In genomic region chr17:76578376-76578775, GRCh38 we compare ENCODE assay signal across 28 cellular contexts. TPM values are rescaled to one million over a fixed set of nuclear protein-coding genes. Genes with fewer than 3 reads are reported as not detected.
DNase-seq lines count a peak whose midpoint lies in the region; ATAC-seq and TF ChIP-seq lines count a peak whose summit lies in the region.
"Had no signal": no experiment of that assay in that cellular context is flagged by ENCODE, and none has a peak within 500 bp of the region (broad histone marks: within the 10 kb centered on the region; RNA-seq: fewer than 3 reads in every experiment).

No MANE protein-coding gene starts in this region.

- ATAC-seq in RWPE2 (ENCODE audit: low read depth), result peak; percentile 76
- ATAC-seq: HCT116, WTC11 had no signal

- H2AFZ ChIP-seq in osteoblast (ENCODE audit: low read length), result no peak overlapping the region

- H3K27me3 ChIP-seq in RWPE2 (ENCODE audit: insufficient read depth, poor library complexity, severe bottlenecking), result no peaks in the 10 kb centered on the region
- peaks cover under 1% of the 10 kb centered on the region for H3K27me3 ChIP-seq in osteoblast (ENCODE audit: insufficient read depth, low read length)
- H3K27me3 ChIP-seq: right atrium auricular region, testis had no signal

- H4K20me1 ChIP-seq in osteoblast (ENCODE audit: insufficient read depth, low read length), result no peaks in the 10 kb centered on the region

- no peak overlapping the region for H3K4me2 ChIP-seq in osteoblast (ENCODE audit: insufficient read depth, low read length)
- H3K4me2 ChIP-seq: smooth muscle cell had no signal

- H3K9me3 ChIP-seq in RWPE2 (ENCODE audit: severe bottlenecking), result no peaks in the 10 kb centered on the region
- H3K9me3 ChIP-seq in osteoblast (ENCODE audit: low read depth, low read length), result no peaks in the 10 kb centered on the region
- H3K9me3 ChIP-seq: right atrium auricular region, testis had no signal

- H3K36me3 ChIP-seq in RWPE2 (ENCODE audit: low read depth) (peaks cover 9% of the 10 kb centered on the region; the same call in 1 of the 2 replicates), osteoblast (ENCODE audit: insufficient read depth, low read length) (no peaks in the 10 kb centered on the region)
- H3K36me3 ChIP-seq: right atrium auricular region had no signal

- H3K27ac ChIP-seq in RWPE2 (ENCODE audit: poor library complexity, severe bottlenecking) (peak overlapping the region; percentile 88), osteoblast (ENCODE audit: low read depth, low read length) (no peak overlapping the region)
- H3K27ac ChIP-seq: right atrium auricular region, testis had no signal

- DNase-seq in ELR (ENCODE audit: low read depth) (peak; percentile 74), RWPE2 (ENCODE audit: low spot score) (no peak), epithelial cell of esophagus (ENCODE audit: low read depth) (peak; percentile 91), osteoblast (ENCODE audit: insufficient read length, low spot score, missing footprints) (peak; percentile 61), NCI-H226 (no peak), iPS-NIHi11 (ENCODE audit: low spot score) (no peak)
- no peak for DNase-seq in activated T-cell treated with anti-CD3 and anti-CD28 coated beads, Interleukin-2, amount 50 U/mL, for 1 hour
- DNase-seq: ACHN; activated CD4-positive, alpha-beta T cell treated with anti-CD3 and anti-CD28 coated beads, Interleukin-2, amount 10 ng/mL, durations not matched to agents 24 days and 14 days; activated gamma-delta T cell; activated naive CD8-positive, alpha-beta T cell treated with anti-CD3 and anti-CD28 coated beads, Interleukin-2, amount 10 ng/mL, durations not matched to agents 7 days and 5 days; activated T-cell treated with anti-CD3 and anti-CD28 coated beads, Interleukin-2, amount 50 U/mL, for 24 hours; central memory CD4-positive, alpha-beta T cell; endodermal cell; NCI-H2107; NCI-H748 treated with DMSO at 0.1 percent for 48 hours; nephron progenitor cell; stimulated activated CD4-positive, alpha-beta T cell treated with anti-CD3 and anti-CD28 coated beads, Interleukin-1b, Interleukin-23, amount 100 ng/mL, for 48 hours; stimulated activated naive CD4-positive, alpha-beta T cell treated with Interleukin-2 at 50 U/mL for 16 hours; T1000; testis had no signal

- H3K4me3 ChIP-seq in RWPE2 (ENCODE audit: severe bottlenecking) (no peak overlapping the region), epithelial cell of esophagus (ENCODE audit: low read length) (no peak overlapping the region), osteoblast (ENCODE audit: insufficient read depth, low read length) (no peak overlapping the region)
- H3K4me3 ChIP-seq: right atrium auricular region, smooth muscle cell, testis had no signal

- TF ChIP-seq CTCF in RWPE2 (IDR thresholded peaks at IDR 0.05; ENCODE audit: poor library complexity, severe bottlenecking) (no peak), epithelial cell of esophagus (IDR thresholded peaks at IDR 0.05; ENCODE audit: insufficient read depth, low read depth, low read length, missing control alignments) (no peak), osteoblast (IDR thresholded peaks at IDR 0.05; ENCODE audit: extremely low read depth, low read depth, low read length) (no peak)

- no peaks in the 10 kb centered on the region for H3K79me2 ChIP-seq in osteoblast (ENCODE audit: insufficient read depth, low read length)

- peaks cover 58% of the 10 kb centered on the region for H3K4me1 ChIP-seq in RWPE2 (ENCODE audit: insufficient read depth, poor library complexity, severe bottlenecking)
- H3K4me1 ChIP-seq in osteoblast (ENCODE audit: insufficient read depth, low read length), result no peaks in the 10 kb centered on the region
- H3K4me1 ChIP-seq: right atrium auricular region, testis had no signal

RNA-seq across cellular contexts. Expression of gene ST6GALNAC2, which starts 7.3 kb away (rescaled TPM):
- total RNA-seq in osteoblast, result 0.36 and 0.59 TPM in 2 replicates
- total RNA-seq: activated CD4-positive, alpha-beta T cell treated with anti-CD3 and anti-CD28 coated beads, Interleukin-2, amount 10 ng/mL, durations not matched to agents 24 days and 14 days; activated CD8-positive, alpha-beta memory T cell treated with anti-CD3 and anti-CD28 coated beads for 36 hours; frontal cortex; lung microvascular endothelial cell; WTC11 had no signal

RNA-seq across cellular contexts. Expression of gene PRCD, which starts 38.5 kb away (rescaled TPM):
- 4.0 and 5.3 TPM in 2 replicates for total RNA-seq in osteoblast
- total RNA-seq: activated CD4-positive, alpha-beta T cell treated with anti-CD3 and anti-CD28 coated beads, Interleukin-2, amount 10 ng/mL, durations not matched to agents 24 days and 14 days had no signal

RNA-seq across cellular contexts. Expression of gene CYGB, which starts 40.9 kb away (rescaled TPM):
- 39.1 and 74.0 TPM in 2 replicates for total RNA-seq in osteoblast
- total RNA-seq: activated CD4-positive, alpha-beta T cell treated with anti-CD3 and anti-CD28 coated beads, Interleukin-2, amount 10 ng/mL, durations not matched to agents 24 days and 14 days; activated CD8-positive, alpha-beta memory T cell treated with anti-CD3 and anti-CD28 coated beads for 36 hours had no signal

Comparison
In these comparisons a context has a peak if more than half of its experiments do, and no peak if none do; other contexts are left out.
1. DNase-seq: peak in ELR (single experiment), epithelial cell of esophagus (single experiment) and osteoblast (single experiment); none in RWPE2 (single experiment), NCI-H226 (single experiment), iPS-NIHi11 (single experiment) and activated T-cell treated with anti-CD3 and anti-CD28 coated beads, Interleukin-2, amount 50 U/mL, for 1 hour (single experiment).